24 cellular contexts compared by ENCODE assay signal in the genomic region with DNA sequence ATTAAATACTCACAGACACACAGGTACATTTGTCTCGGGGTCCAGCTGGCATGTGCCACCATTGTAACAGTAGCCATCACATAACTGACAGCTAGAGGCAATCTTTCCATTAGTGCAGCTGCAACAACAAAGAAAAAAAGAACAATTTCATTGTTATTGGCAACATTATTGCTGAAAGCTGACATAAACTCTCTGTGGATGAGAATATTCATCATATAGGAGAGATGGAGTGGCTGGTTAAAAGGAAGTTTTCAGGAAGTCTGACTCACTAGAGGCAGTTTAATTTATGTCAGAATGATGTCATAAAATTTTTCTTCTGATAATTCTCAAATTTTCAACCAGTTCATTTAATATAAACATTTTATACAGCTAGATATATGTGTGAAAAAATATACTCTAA.
DNase-seq lines count a peak whose midpoint lies in the region; ATAC-seq and TF ChIP-seq lines count a peak whose summit lies in the region.
"Had no signal": no experiment of that assay in that cellular context is flagged by ENCODE, and none has a peak within 500 bp of the region (broad histone marks: within the 10 kb centered on the region; RNA-seq: fewer than 3 reads in every experiment).

No MANE protein-coding gene starts in this region.

- no peaks in the 10 kb centered on the region for H3K79me2 ChIP-seq in neural cell (replicated peaks; ENCODE audit: insufficient read depth, low read length)

- H3K27me3 ChIP-seq in A673 (replicated peaks; ENCODE audit: insufficient read depth, low read depth, low read length, poor library complexity) (no peaks in the 10 kb centered on the region), neural cell (ENCODE audit: insufficient read depth, low read depth, low read length) (no peaks in the 10 kb centered on the region), stomach (no peaks in the 10 kb centered on the region)
- H3K27me3 ChIP-seq: MG63, SJCRH30 had no signal

- no peaks in the 10 kb centered on the region for H3K4me1 ChIP-seq in A673 (ENCODE audit: insufficient read depth, low read length, poor library complexity, severe bottlenecking)
- no peaks in the 10 kb centered on the region for H3K4me1 ChIP-seq in stomach
- H3K4me1 ChIP-seq: A549, Caco-2, SJCRH30 had no signal

- H4K20me1 ChIP-seq in neural cell (ENCODE audit: insufficient read depth): no peaks in the 10 kb centered on the region

- TF ChIP-seq EP300 in neural cell (conservative IDR thresholded peaks at IDR 0.05; ENCODE audit: poor library complexity, severe bottlenecking): peak; percentile 59
- no peak for TF ChIP-seq EP300 in stomach (IDR thresholded peaks at IDR 0.05)

- H3K4me3 ChIP-seq in A673 (ENCODE audit: low read depth, low read length, poor library complexity, severe bottlenecking) (no peak overlapping the region), neural cell (ENCODE audit: low read length) (no peak overlapping the region), stomach (no peak overlapping the region)
- H3K4me3 ChIP-seq: A549, GM12878, MG63, SJCRH30 had no signal

- H3K9ac ChIP-seq in neural cell (ENCODE audit: low read length): no peak overlapping the region

- TF ChIP-seq CTCF in A673 (conservative IDR thresholded peaks at IDR 0.05; ENCODE audit: low read depth, low read length): no peak
- TF ChIP-seq CTCF in neural cell (IDR thresholded peaks at IDR 0.05; ENCODE audit: poor library complexity, severe bottlenecking): no peak
- no peak for TF ChIP-seq CTCF in stomach (IDR thresholded peaks at IDR 0.05)

- H3K36me3 ChIP-seq in A673 (ENCODE audit: insufficient read depth, low read length, poor library complexity, severe bottlenecking): no peaks in the 10 kb centered on the region
- no peaks in the 10 kb centered on the region for H3K36me3 ChIP-seq in neural cell (ENCODE audit: insufficient read depth, low read length)
- no peaks in the 10 kb centered on the region for H3K36me3 ChIP-seq in stomach
- H3K36me3 ChIP-seq: MG63, SJCRH30 had no signal

- H3K27ac ChIP-seq in A673 (ENCODE audit: low read depth, low read length, poor library complexity, severe bottlenecking) (no peak overlapping the region), neural cell (ENCODE audit: low read length) (no peak overlapping the region), stomach (no peak overlapping the region)
- H3K27ac ChIP-seq: A549, C4-2B, SJCRH30 had no signal

- DNase-seq in A673 (ENCODE audit: low spot score): peak; percentile 23
- DNase-seq in HEK293T (ENCODE audit: extremely low spot score): no peak
- no peak for DNase-seq in stomach
- DNase-seq in occipital lobe (lab: John Stamatoyannopoulos, UW): no peak
- DNase-seq: Caco-2; CD8-positive, alpha-beta T cell; GDM1; IMR-90; KG1; MG63; NCI-H1105 treated with DMSO at 0.1 percent for 48 hours; NCI-H1694; NCI-H2029 treated with DMSO at 0.1 percent for 48 hours; NCI-H345; NCI-H510A treated with DMSO at 0.1 percent for 48 hours; NCI-H774; SJCRH30; T-cell had no signal

- CTCF ChIA-PET in A673 (lab: Charles Lee) (no interaction called here), HEK293T (lab: Yijun Ruan, JAX) (no interaction called here)

- intact Hi-C loops in A673 (cut with micrococcal nuclease; ENCODE audit: unreplicated experiment) (no loop called here), stomach (cut with DNase I; ENCODE audit: low total_unique reads) (no loop called here)

- TF ChIP-seq POLR2A in stomach (IDR thresholded peaks at IDR 0.05): no peak

- POLR2A ChIA-PET in A673 (lab: Charles Lee; ENCODE audit: low non-redundant PET) (no interaction called here), HEK293T (lab: Yijun Ruan, JAX) (no interaction called here)

- H3K9me2 ChIP-seq in neural cell (ENCODE audit: insufficient read depth, low read length): no peaks in the 10 kb centered on the region

- H2AFZ ChIP-seq in neural cell (ENCODE audit: low read depth, low read length): no peak overlapping the region

- 76 to 86% (median 82%) methylated on average over 1 of the region's 1 CpG for WGBS in stomach, 5 donors

- no peak for ATAC-seq in SK-N-SH treated with all-trans-retinoic acid at 6 μM for 48 hours
- ATAC-seq in GM21447 (IDR thresholded peaks at IDR 0.05; ENCODE audit: unreplicated experiment): no peak
- ATAC-seq: A549; CD8-positive, alpha-beta T cell; GM12878; T-cell had no signal

- TF ChIP-seq RAD21 in neural cell (conservative IDR thresholded peaks at IDR 0.05): no peak

- H3F3A ChIP-seq in neural cell (ENCODE audit: insufficient read depth, low read length, poor library complexity, severe bottlenecking): no peaks in the 10 kb centered on the region

- H3K4me2 ChIP-seq in neural cell (ENCODE audit: low read length): no peak overlapping the region
- H3K4me2 ChIP-seq: A549 had no signal

- no TSS peak for BruUV-seq in A673 (replicated peaks; lab: Mats Ljungman, UMichigan)

- H3K9me3 ChIP-seq in A673 (ENCODE audit: low read depth, low read length, poor library complexity, severe bottlenecking) (no peaks in the 10 kb centered on the region), neural cell (ENCODE audit: low read length) (no peaks in the 10 kb centered on the region), stomach (no peaks in the 10 kb centered on the region)
- H3K9me3 ChIP-seq: A549, Caco-2, MG63, SJCRH30 had no signal

TF ChIP-seq in HEK293T, 16 proteins besides CTCF, POLR2A, EP300 and RAD21:
- TF ChIP-seq L3MBTL2 (conservative IDR thresholded peaks at IDR 0.05) (no peak), FOXM1 (IDR thresholded peaks at IDR 0.05; ENCODE audit: borderline replicate concordance) (no peak), SUZ12 (IDR thresholded peaks at IDR 0.05) (no peak)
- TF ChIP-seq, protein P1, sequence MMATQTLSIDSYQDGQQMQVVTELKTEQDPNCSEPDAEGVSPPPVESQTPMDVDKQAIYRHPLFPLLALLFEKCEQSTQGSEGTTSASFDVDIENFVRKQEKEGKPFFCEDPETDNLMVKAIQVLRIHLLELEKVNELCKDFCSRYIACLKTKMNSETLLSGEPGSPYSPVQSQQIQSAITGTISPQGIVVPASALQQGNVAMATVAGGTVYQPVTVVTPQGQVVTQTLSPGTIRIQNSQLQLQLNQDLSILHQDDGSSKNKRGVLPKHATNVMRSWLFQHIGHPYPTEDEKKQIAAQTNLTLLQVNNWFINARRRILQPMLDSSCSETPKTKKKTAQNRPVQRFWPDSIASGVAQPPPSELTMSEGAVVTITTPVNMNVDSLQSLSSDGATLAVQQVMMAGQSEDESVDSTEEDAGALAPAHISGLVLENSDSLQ (IDR thresholded peaks at IDR 0.05): peak; percentile 36; the same call in 1 of the 2 replicates

TF ChIP-seq in SK-N-SH treated with all-trans-retinoic acid at 6 μM for 48 hours, 23 proteins besides CTCF, POLR2A, EP300 and RAD21:
- TF ChIP-seq ISL1 (CRISPR knock-in tag; IDR thresholded peaks at IDR 0.05): peak; percentile 61
- TF ChIP-seq BACH2 (CRISPR knock-in tag; IDR thresholded peaks at IDR 0.05; ENCODE audit: borderline replicate concordance): no peak
- TF ChIP-seq, protein P2, sequence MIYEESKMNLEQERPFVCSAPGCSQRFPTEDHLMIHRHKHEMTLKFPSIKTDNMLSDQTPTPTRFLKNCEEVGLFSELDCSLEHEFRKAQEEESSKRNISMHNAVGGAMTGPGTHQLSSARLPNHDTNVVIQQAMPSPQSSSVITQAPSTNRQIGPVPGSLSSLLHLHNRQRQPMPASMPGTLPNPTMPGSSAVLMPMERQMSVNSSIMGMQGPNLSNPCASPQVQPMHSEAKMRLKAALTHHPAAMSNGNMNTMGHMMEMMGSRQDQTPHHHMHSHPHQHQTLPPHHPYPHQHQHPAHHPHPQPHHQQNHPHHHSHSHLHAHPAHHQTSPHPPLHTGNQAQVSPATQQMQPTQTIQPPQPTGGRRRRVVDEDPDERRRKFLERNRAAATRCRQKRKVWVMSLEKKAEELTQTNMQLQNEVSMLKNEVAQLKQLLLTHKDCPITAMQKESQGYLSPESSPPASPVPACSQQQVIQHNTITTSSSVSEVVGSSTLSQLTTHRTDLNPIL (CRISPR knock-in tag; IDR thresholded peaks at IDR 0.05; ENCODE audit: low read depth): 0 out of 2 replicates have a peak, but pooled peaks have one; percentile 50
- no peak for TF ChIP-seq TOX (CRISPR knock-in tag; IDR thresholded peaks at IDR 0.05; ENCODE audit: borderline replicate concordance)

TF ChIP-seq in neural cell, 6 proteins besides CTCF, POLR2A, EP300 and RAD21:
- TF ChIP-seq SMC3 (conservative IDR thresholded peaks at IDR 0.05; ENCODE audit: poor library complexity): no peak
- peak; percentile 48 for TF ChIP-seq POLR2AphosphoS5 (IDR thresholded peaks at IDR 0.05)
